ENCODE assay signal across 8 cellular contexts in the genomic region with DNA sequence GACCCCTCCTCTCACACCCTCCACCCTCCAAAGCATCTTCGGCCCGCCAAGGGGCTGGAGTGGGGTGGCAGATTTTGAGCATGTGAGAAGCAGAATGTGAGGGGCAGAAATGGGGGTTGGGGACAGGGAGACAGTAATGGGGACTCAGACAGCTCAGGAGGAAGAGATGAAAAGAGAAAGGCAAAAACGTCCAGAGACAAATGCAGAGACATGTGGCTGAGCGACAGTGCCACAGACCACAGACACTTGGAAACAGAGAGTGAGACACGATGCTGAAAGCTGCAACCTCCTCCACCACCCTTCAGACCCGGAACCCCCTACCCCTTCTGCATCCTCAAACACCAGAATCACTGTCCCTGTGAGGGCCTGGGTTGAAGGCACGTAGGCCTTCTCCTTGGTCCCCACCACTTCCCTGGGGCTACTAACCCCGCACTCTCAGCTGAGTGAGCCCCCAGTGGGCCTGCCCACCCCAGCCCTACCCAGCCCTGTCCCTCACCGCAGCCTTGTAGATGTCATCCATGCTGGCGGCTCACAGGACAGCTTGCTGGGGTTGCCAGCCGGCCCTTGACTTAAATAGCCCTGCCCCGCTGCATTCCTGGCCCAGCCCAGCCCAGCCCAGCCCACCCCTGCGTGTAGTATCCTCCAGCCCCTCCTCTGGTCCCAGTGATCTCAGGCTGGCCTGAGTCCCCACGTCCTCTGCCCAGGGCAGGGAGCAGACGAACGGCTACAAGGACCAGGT. TPM values are rescaled to one million over a fixed set of nuclear protein-coding genes. Genes with fewer than 3 reads are reported as not detected.
A peak's percentile ranks its signal among the peaks of the same experiment; 100 is the strongest.
DNase-seq lines count a peak whose midpoint lies in the region; ATAC-seq and TF ChIP-seq lines count a peak whose summit lies in the region.

TNNC1 (minus strand) TSS at position 546 of the 739 bp plus-strand sequence; CDS start at position 520, 26 bp downstream.

- no peak for TF ChIP-seq CTCF in body of pancreas (IDR thresholded peaks at IDR 0.05)
- no peak for TF ChIP-seq CTCF in lower leg skin (IDR thresholded peaks at IDR 0.05)
- TF ChIP-seq CTCF in tibial artery (IDR thresholded peaks at IDR 0.05), result no peak

- peak within 1 kb of the TSS; percentile 81 to 93 (median 92) for H3K27ac ChIP-seq in body of pancreas
- peak within 1 kb of the TSS; percentile 91 to 92 for H3K27ac ChIP-seq in tibial artery

- H3K4me3 ChIP-seq in body of pancreas (peak within 1 kb of the TSS in 1 of 2 donors; percentile 69), lower leg skin (ENCODE audit: low read depth, poor library complexity, severe bottlenecking) (no peak within 1 kb of the TSS), tibial artery (peak within 1 kb of the TSS; percentile 79 to 83)

- peak within 1 kb of the TSS; percentile 95 for H3K27ac Mint-ChIP-seq in activated CD4-positive, alpha-beta T cell treated with anti-CD3 and anti-CD28 coated beads for 36 hours

- intact Hi-C loops in activated CD4-positive, alpha-beta T cell treated with anti-CD3 and anti-CD28 coated beads for 36 hours (cut with DNase I, micrococcal nuclease), result loop anchor here in 1 of 2 experiments (2.0 kb wide), 1 partner anchor 167 kb away; the partner anchor contains the start of gene GLYCTK
- intact Hi-C loops in body of pancreas (cut with DNase I) (loop anchor here (10.0 kb wide), 1 partner anchor 81 kb away; the partner anchor contains the start of genes NT5DC2 and UQCC5), lower leg skin (cut with DNase I; ENCODE audit: low total_unique reads) (loop anchor here (10.0 kb wide), 1 partner anchor 231 kb away; the partner anchor contains the start of genes GNL3 and PBRM1), tibial artery (cut with DNase I; ENCODE audit: low total_unique reads) (loop anchor here (10.0 kb wide), 1 partner anchor 231 kb away; the partner anchor contains the start of genes GNL3 and PBRM1), posterior vena cava (cut with DNase I) (no loop called here)

- H3K9me3 ChIP-seq in body of pancreas (no peaks in the 10 kb centered on the region), tibial artery (no peaks in the 10 kb centered on the region)

- H3K27me3 ChIP-seq in body of pancreas (no peaks in the 10 kb centered on the region), tibial artery (no peaks in the 10 kb centered on the region)

- H3K4me1 ChIP-seq in body of pancreas, result peaks cover 49% of the 10 kb centered on the region
- H3K4me1 ChIP-seq in tibial artery, result peaks cover 0 to 39% (median 27%) of the 10 kb centered on the region in 4 donors

- CTCF ChIA-PET in activated CD4-positive, alpha-beta T cell treated with anti-CD3 and anti-CD28 coated beads for 36 hours (lab: Charles Lee), result interaction anchor here (1.1 to 1.9 kb wide), 4 partner anchors 9 to 317 kb away, joined by 3 to 10 read pairs (median 4); partner anchors contain the start of genes NEK4 and SEMA3G

- peaks cover 13% of the 10 kb centered on the region for H3K36me3 Mint-ChIP-seq in activated CD4-positive, alpha-beta T cell treated with anti-CD3 and anti-CD28 coated beads for 36 hours (ENCODE audit: low read depth)

- H3K9me3 Mint-ChIP-seq in activated CD4-positive, alpha-beta T cell treated with anti-CD3 and anti-CD28 coated beads for 36 hours (ENCODE audit: low read depth), result no peaks in the 10 kb centered on the region

- peaks cover 36% of the 10 kb centered on the region for H3K4me1 Mint-ChIP-seq in activated CD4-positive, alpha-beta T cell treated with anti-CD3 and anti-CD28 coated beads for 36 hours

- H3K36me3 ChIP-seq in body of pancreas (replicated peaks in 1 of 2; ENCODE audit: insufficient read depth in 1 of 2, low read depth in 2 of 2), result peaks cover 0 to under 1% of the 10 kb centered on the region in 2 donors
- peaks cover 5 to 14% (median 7%) of the 10 kb centered on the region in 3 donors for H3K36me3 ChIP-seq in tibial artery

- POLR2A ChIA-PET in activated CD4-positive, alpha-beta T cell treated with anti-CD3 and anti-CD28 coated beads for 36 hours (lab: Charles Lee), result interaction anchor here (0.7 kb wide), 1 partner anchor 297 kb away, joined by 4 read pairs; no protein-coding TSS in a partner anchor

- no peaks in the 10 kb centered on the region for H3K27me3 Mint-ChIP-seq in activated CD4-positive, alpha-beta T cell treated with anti-CD3 and anti-CD28 coated beads for 36 hours

- TF ChIP-seq POLR2A in body of pancreas (IDR thresholded peaks at IDR 0.05) (no peak), lower leg skin (IDR thresholded peaks at IDR 0.05) (no peak)

- peak within 1 kb of the TSS; percentile 96 for H3K4me3 Mint-ChIP-seq in activated CD4-positive, alpha-beta T cell treated with anti-CD3 and anti-CD28 coated beads for 36 hours

- 73% methylated on average over 12 to 16 of the region's 16 CpGs for WGBS in body of pancreas, 2 donors
- 70 to 74% methylated on average over 16 of the region's 16 CpGs for WGBS in lower leg skin, 2 donors

- ATAC-seq in activated CD4-positive, alpha-beta T cell treated with anti-CD3 and anti-CD28 coated beads for 36 hours, result no peak
- ATAC-seq in body of pancreas (no peak), HG03565 (IDR thresholded peaks at IDR 0.05; ENCODE audit: unreplicated experiment) (no peak)

- no peak for DNase-seq in activated CD4-positive, alpha-beta T cell treated with anti-CD3 and anti-CD28 coated beads for 36 hours
- DNase-seq in activated CD4-positive, alpha-beta T cell treated with anti-CD3 and anti-CD28 coated beads for 1 hour, result no peak
- peak in 1 of 4 donors; percentile 39 for DNase-seq in body of pancreas
- DNase-seq in lower leg skin (ENCODE audit: low spot score in 2 of 2), result no peak
- DNase-seq in tibial artery, result no peak
- DNase-seq in posterior vena cava (ENCODE audit: low spot score), result no peak
- no peak for DNase-seq in NCI-H2171 treated with DMSO at 0.1 percent for 48 hours (lab: John Stamatoyannopoulos, UW)

RNA-seq across cellular contexts. Expression of gene TNNC1, which starts in this region (rescaled TPM):
- 1 to 10 TPM; 2.7 to 4.2 TPM for total RNA-seq in activated CD4-positive, alpha-beta T cell treated with anti-CD3 and anti-CD28 coated beads for 36 hours
- total RNA-seq in body of pancreas (10 to 100 TPM in 1 of 2 donors, under 1 TPM in 1; 0.99 to 10.4 TPM), lower leg skin (10 to 100 TPM in 3 of 4 donors, 1 to 10 TPM in 1; 6.3 to 73.7 (median 21.3) TPM), posterior vena cava (1 to 10 TPM; 3.5 to 5.5 TPM)

Comparison
In these comparisons a context has a peak if more than half of its experiments do, and no peak if none do; other contexts are left out.
1. intact Hi-C loops: an anchor here in body of pancreas (10.0 kb wide), lower leg skin (10.0 kb wide) and tibial artery (10.0 kb wide); none called in posterior vena cava.